ENCODE assay signal across 17 cellular contexts in the genomic region with DNA sequence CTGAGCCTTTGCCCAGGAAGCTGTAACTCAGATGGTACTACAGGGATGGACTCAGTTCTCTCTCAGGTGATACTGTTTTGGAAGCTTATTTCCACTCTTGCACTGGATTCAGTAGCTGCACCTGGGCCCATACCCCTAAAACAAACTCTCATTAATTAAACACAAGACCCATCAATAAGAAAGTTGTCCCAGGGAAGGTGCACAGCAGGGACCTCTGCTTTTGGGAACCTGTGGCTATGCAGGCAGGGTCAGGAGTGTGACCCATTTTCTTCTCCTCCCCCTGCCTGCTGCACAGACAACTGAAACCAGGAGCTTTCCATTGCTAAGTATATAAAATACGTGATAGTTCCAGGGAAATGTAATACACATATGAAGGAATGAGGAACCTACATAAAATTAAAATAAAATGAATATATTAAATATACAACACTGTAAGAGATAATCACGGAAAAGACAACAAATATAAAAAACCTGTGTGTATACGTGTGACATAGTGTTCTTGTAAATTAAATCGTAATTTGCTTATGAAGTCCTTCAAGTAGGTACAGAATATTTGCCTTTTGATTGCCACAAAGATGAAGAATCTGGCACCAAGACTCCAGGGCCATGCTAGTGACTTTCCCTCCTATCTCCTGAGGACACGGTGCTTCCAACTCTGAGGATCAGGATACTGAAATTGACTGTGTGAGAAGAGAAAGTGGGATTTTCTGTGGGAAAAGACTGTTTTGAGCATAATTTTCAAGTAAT.
DNase-seq lines count a peak whose midpoint lies in the region; ATAC-seq and TF ChIP-seq lines count a peak whose summit lies in the region.
"Had no signal": no experiment of that assay in that cellular context is flagged by ENCODE, and none has a peak within 500 bp of the region (broad histone marks: within the 10 kb centered on the region; RNA-seq: fewer than 3 reads in every experiment).

No MANE protein-coding gene starts in this region.

- TF ChIP-seq CTCF in natural killer cell (IDR thresholded peaks at IDR 0.05) (peak; percentile 3), Panc1 (IDR thresholded peaks at IDR 0.05) (peak; percentile 4; the same call in 1 of the 2 replicates), esophagus muscularis mucosa (IDR thresholded peaks at IDR 0.05) (no peak)

- no peak for TF ChIP-seq POLR2A in esophagus muscularis mucosa (IDR thresholded peaks at IDR 0.05; ENCODE audit: low read depth)

- H3K4me3 ChIP-seq in Panc1 (ENCODE audit: low read depth in 2 of 2, low read length in 2 of 2) (no peak overlapping the region), esophagus muscularis mucosa (no peak overlapping the region)
- H3K4me3 ChIP-seq in CD8-positive, alpha-beta memory T cell (ENCODE audit: low read length) = no peak overlapping the region
- H3K4me3 ChIP-seq in naive thymus-derived CD4-positive, alpha-beta T cell (ENCODE audit: low read length) = no peak overlapping the region
- H3K4me3 ChIP-seq: BLaER1 treated with 17β-estradiol and CSF1 and Interleukin-3, amounts not matched to agents 10 nM and 100 nM; GM23248 had no signal

- H3K27me3 ChIP-seq in Panc1 (ENCODE audit: control insufficient read depth, insufficient read depth, low read length) = peaks cover 25% of the 10 kb centered on the region
- peaks cover 0 to 13% (median 0%) of the 10 kb centered on the region in 4 donors for H3K27me3 ChIP-seq in esophagus muscularis mucosa
- H3K27me3 ChIP-seq in CD8-positive, alpha-beta memory T cell (ENCODE audit: insufficient read depth, low read length, poor library complexity, severe bottlenecking) = no peaks in the 10 kb centered on the region
- no peaks in the 10 kb centered on the region for H3K27me3 ChIP-seq in naive thymus-derived CD4-positive, alpha-beta T cell (ENCODE audit: control insufficient read depth in 2 of 2, insufficient read depth in 2 of 2, low read length in 2 of 2)
- H3K27me3 ChIP-seq: BLaER1 treated with 17β-estradiol and CSF1 and Interleukin-3, amounts not matched to agents 10 nM and 100 nM had no signal

- H3K4me1 Mint-ChIP-seq in natural killer cell = peaks cover 4 to 5% of the 10 kb centered on the region in 2 donors
- H3K4me1 Mint-ChIP-seq in natural killer cell treated with Interleukin-12 subunit alpha and Interleukin-12 subunit beta and Interleukin-15 and Interleukin-18, amount 100 ng/mL, for 72 hours (ENCODE audit: low read depth in 2 of 2) = peaks cover 0 to 3% of the 10 kb centered on the region in 2 donors
- H3K4me1 Mint-ChIP-seq in CD8-positive, alpha-beta memory T cell = no peaks in the 10 kb centered on the region
- H3K4me1 Mint-ChIP-seq in naive thymus-derived CD4-positive, alpha-beta T cell = peaks cover 0 to 2% (median 0%) of the 10 kb centered on the region in 7 donors
- H3K4me1 Mint-ChIP-seq: B cell; CD4-positive, CD25-positive, alpha-beta regulatory T cell; IgD-negative memory B cell had no signal

- H3K27ac Mint-ChIP-seq in natural killer cell = peak overlapping the region in 1 of 2 donors; percentile 34
- no peak overlapping the region for H3K27ac Mint-ChIP-seq in natural killer cell treated with Interleukin-12 subunit alpha and Interleukin-12 subunit beta and Interleukin-15 and Interleukin-18, amount 100 ng/mL, for 72 hours
- H3K27ac Mint-ChIP-seq in CD8-positive, alpha-beta memory T cell = no peak overlapping the region
- H3K27ac Mint-ChIP-seq in naive thymus-derived CD4-positive, alpha-beta T cell = no peak overlapping the region
- H3K27ac Mint-ChIP-seq: B cell; CD4-positive, CD25-positive, alpha-beta regulatory T cell; IgD-negative memory B cell had no signal

- no peak overlapping the region for H3K4me3 Mint-ChIP-seq in natural killer cell
- no peak overlapping the region for H3K4me3 Mint-ChIP-seq in natural killer cell treated with Interleukin-12 subunit alpha and Interleukin-12 subunit beta and Interleukin-15 and Interleukin-18, amount 100 ng/mL, for 72 hours
- H3K4me3 Mint-ChIP-seq in CD8-positive, alpha-beta memory T cell = peak overlapping the region in 1 of 7 donors; percentile 18
- no peak overlapping the region for H3K4me3 Mint-ChIP-seq in naive thymus-derived CD4-positive, alpha-beta T cell
- H3K4me3 Mint-ChIP-seq: B cell; CD4-positive, CD25-positive, alpha-beta regulatory T cell; IgD-negative memory B cell had no signal

- H3K36me3 Mint-ChIP-seq in natural killer cell = no peaks in the 10 kb centered on the region
- H3K36me3 Mint-ChIP-seq in natural killer cell treated with Interleukin-12 subunit alpha and Interleukin-12 subunit beta and Interleukin-15 and Interleukin-18, amount 100 ng/mL, for 72 hours = no peaks in the 10 kb centered on the region
- no peaks in the 10 kb centered on the region for H3K36me3 Mint-ChIP-seq in CD8-positive, alpha-beta memory T cell
- no peaks in the 10 kb centered on the region for H3K36me3 Mint-ChIP-seq in naive thymus-derived CD4-positive, alpha-beta T cell
- H3K36me3 Mint-ChIP-seq: CD4-positive, CD25-positive, alpha-beta regulatory T cell; IgD-negative memory B cell had no signal

- H3K27ac ChIP-seq in Panc1 (ENCODE audit: low read length) (no peak overlapping the region), esophagus muscularis mucosa (replicated peaks in 1 of 4) (no peak overlapping the region)
- H3K27ac ChIP-seq in CD8-positive, alpha-beta memory T cell (ENCODE audit: low read depth, low read length) = no peak overlapping the region
- H3K27ac ChIP-seq in naive thymus-derived CD4-positive, alpha-beta T cell (ENCODE audit: low read depth, low read length) = no peak overlapping the region
- H3K27ac ChIP-seq: 22Rv1; BLaER1 treated with 17β-estradiol and CSF1 and Interleukin-3, amounts not matched to agents 10 nM and 100 nM; GM23248; HL-60 had no signal

- intact Hi-C loops in natural killer cell (cut with micrococcal nuclease) = loop anchor here (2.0 kb wide), 1 partner anchor 16 kb away; no protein-coding TSS in a partner anchor
- intact Hi-C loops in Panc1 (cut with micrococcal nuclease; ENCODE audit: unreplicated experiment) = no loop called here
- intact Hi-C loops in esophagus muscularis mucosa (cut with DNase I) = no loop called here
- intact Hi-C loops in naive thymus-derived CD4-positive, alpha-beta T cell (cut with micrococcal nuclease) = no loop called here

- no peaks in the 10 kb centered on the region for H3K9me3 Mint-ChIP-seq in natural killer cell
- no peaks in the 10 kb centered on the region for H3K9me3 Mint-ChIP-seq in natural killer cell treated with Interleukin-12 subunit alpha and Interleukin-12 subunit beta and Interleukin-15 and Interleukin-18, amount 100 ng/mL, for 72 hours
- H3K9me3 Mint-ChIP-seq in CD8-positive, alpha-beta memory T cell = no peaks in the 10 kb centered on the region
- H3K9me3 Mint-ChIP-seq in naive thymus-derived CD4-positive, alpha-beta T cell = no peaks in the 10 kb centered on the region
- H3K9me3 Mint-ChIP-seq: CD4-positive, CD25-positive, alpha-beta regulatory T cell; IgD-negative memory B cell had no signal

- no TSS peak for BruUV-seq in Panc1 (replicated peaks; lab: Mats Ljungman, UMichigan)

- POLR2A ChIA-PET in Panc1 (lab: Charles Lee) = no interaction called here
- POLR2A ChIA-PET in CD8-positive, alpha-beta memory T cell (lab: Charles Lee) = no interaction called here
- POLR2A ChIA-PET in naive thymus-derived CD4-positive, alpha-beta T cell (lab: Charles Lee) = no interaction called here

- DNase-seq in natural killer cell (no peak), Panc1 (ENCODE audit: low read depth, low spot score) (no peak), esophagus muscularis mucosa (ENCODE audit: extremely low spot score) (peak; percentile 91)
- DNase-seq in natural killer cell treated with Interleukin-12 subunit alpha and Interleukin-12 subunit beta and Interleukin-15 and Interleukin-18, amount 100 ng/mL, for 72 hours (ENCODE audit: low spot score) = no peak
- no peak for DNase-seq in CD8-positive, alpha-beta memory T cell
- no peak for DNase-seq in naive thymus-derived CD4-positive, alpha-beta T cell
- DNase-seq: Caco-2; CD4-positive, CD25-positive, alpha-beta regulatory T cell; GM23248; HCEC 1CT; KBM-7 had no signal

- H3K9me3 ChIP-seq in Panc1 (ENCODE audit: control insufficient read depth, insufficient read depth, low read depth, low read length) (no peaks in the 10 kb centered on the region), esophagus muscularis mucosa (no peaks in the 10 kb centered on the region)
- H3K9me3 ChIP-seq in CD8-positive, alpha-beta memory T cell (ENCODE audit: low read length) = no peaks in the 10 kb centered on the region
- H3K9me3 ChIP-seq in naive thymus-derived CD4-positive, alpha-beta T cell (ENCODE audit: control insufficient read depth in 2 of 3, low read length in 3 of 3) = no peaks in the 10 kb centered on the region
- H3K9me3 ChIP-seq: BLaER1 treated with 17β-estradiol and CSF1 and Interleukin-3, amounts not matched to agents 10 nM and 100 nM had no signal

- 64% methylated on average over 5 of the region's 5 CpGs for WGBS in esophagus muscularis mucosa

- H3K36me3 ChIP-seq in Panc1 (ENCODE audit: control insufficient read depth, insufficient read depth, low read length) (no peaks in the 10 kb centered on the region), esophagus muscularis mucosa (no peaks in the 10 kb centered on the region)
- H3K36me3 ChIP-seq in CD8-positive, alpha-beta memory T cell (ENCODE audit: insufficient read depth, low read length) = no peaks in the 10 kb centered on the region
- no peaks in the 10 kb centered on the region for H3K36me3 ChIP-seq in naive thymus-derived CD4-positive, alpha-beta T cell (ENCODE audit: control insufficient read depth in 2 of 3, insufficient read depth in 3 of 3, low read length in 3 of 3)
- H3K36me3 ChIP-seq: BLaER1 treated with 17β-estradiol and CSF1 and Interleukin-3, amounts not matched to agents 10 nM and 100 nM had no signal

- CTCF ChIA-PET in Panc1 (lab: Charles Lee) = no interaction called here
- CTCF ChIA-PET in CD8-positive, alpha-beta memory T cell (lab: Charles Lee) = interaction anchor here (1.6 kb wide), 1 partner anchor 641 kb away, joined by 5 read pairs; no protein-coding TSS in a partner anchor
- CTCF ChIA-PET in naive thymus-derived CD4-positive, alpha-beta T cell (lab: Charles Lee) = no interaction called here

- TF ChIP-seq EP300 in esophagus muscularis mucosa (IDR thresholded peaks at IDR 0.05) = no peak

- H3K27me3 Mint-ChIP-seq in natural killer cell (ENCODE audit: low read depth in 2 of 2) = no peaks in the 10 kb centered on the region
- no peaks in the 10 kb centered on the region for H3K27me3 Mint-ChIP-seq in natural killer cell treated with Interleukin-12 subunit alpha and Interleukin-12 subunit beta and Interleukin-15 and Interleukin-18, amount 100 ng/mL, for 72 hours
- H3K27me3 Mint-ChIP-seq in CD8-positive, alpha-beta memory T cell = peaks cover 9 to 16% of the 10 kb centered on the region in 2 donors
- H3K27me3 Mint-ChIP-seq in naive thymus-derived CD4-positive, alpha-beta T cell = peaks cover 6 to 23% (median 18%) of the 10 kb centered on the region in 5 donors

- in situ Hi-C loops in Panc1 (cut with HindIII; ENCODE audit: low pct_unique_long_range_greater_than_20kb, low sequenced_read_pairs) = no loop called here

- no peak for ATAC-seq in natural killer cell
- no peak for ATAC-seq in natural killer cell treated with Interleukin-12 subunit alpha and Interleukin-12 subunit beta and Interleukin-15 and Interleukin-18, amount 100 ng/mL, for 72 hours
- ATAC-seq in Panc1 = no peak
- ATAC-seq in naive thymus-derived CD4-positive, alpha-beta T cell = no peak
- ATAC-seq in HG03521 (IDR thresholded peaks at IDR 0.05; ENCODE audit: unreplicated experiment) = no peak

- H3K4me1 ChIP-seq in Panc1 (ENCODE audit: control insufficient read depth, insufficient read depth, low read length) (0 out of 2 replicates have a peak, but pooled peaks cover 3% of the 10 kb centered on the region), esophagus muscularis mucosa (no peaks in the 10 kb centered on the region)
- no peaks in the 10 kb centered on the region for H3K4me1 ChIP-seq in CD8-positive, alpha-beta memory T cell (ENCODE audit: insufficient read depth, low read length)
- peaks cover 0 to 8% of the 10 kb centered on the region in 2 donors for H3K4me1 ChIP-seq in naive thymus-derived CD4-positive, alpha-beta T cell (ENCODE audit: control insufficient read depth in 2 of 2, insufficient read depth in 2 of 2, low read length in 2 of 2)
- H3K4me1 ChIP-seq: Caco-2 had no signal

Comparison
In these comparisons a context has a peak if more than half of its experiments do, and no peak if none do; other contexts are left out.
1. CTCF ChIP-seq: peak in natural killer cell (single experiment) and Panc1 (single experiment); none in esophagus muscularis mucosa (0 of 3).